ENCODE assay signal across 11 cellular contexts in genomic region chr3:53235545-53235944, GRCh38. TPM values are rescaled to one million over a fixed set of nuclear protein-coding genes. Genes with fewer than 3 reads are reported as not detected.
A peak's percentile ranks its signal among the peaks of the same experiment; 100 is the strongest.
DNase-seq lines count a peak whose midpoint lies in the region; ATAC-seq and TF ChIP-seq lines count a peak whose summit lies in the region.
"Had no signal": no experiment of that assay in that cellular context is flagged by ENCODE, and none has a peak within 500 bp of the region (broad histone marks: within the 10 kb centered on the region; RNA-seq: fewer than 3 reads in every experiment).

No MANE protein-coding gene starts in this region.

- DNase-seq in activated T-cell treated with anti-CD3 and anti-CD28 coated beads, Interleukin-2, amount 50 U/mL, for 72 hours: no peak
- no peak for DNase-seq in activated T-cell treated with anti-CD3 and anti-CD28 coated beads, Interleukin-2, amount 50 U/mL, for 4 hours
- DNase-seq in T-helper 17 cell: no peak
- no peak for DNase-seq in stomach
- no peak for DNase-seq in NCI-H69 (lab: John Stamatoyannopoulos, UW)
- DNase-seq in HuH-7.5 (ENCODE audit: low spot score): no peak
- DNase-seq: NCI-H2081 had no signal

- no peak overlapping the region for H3K4me3 ChIP-seq in gastroesophageal sphincter
- H3K4me3 ChIP-seq in stomach: no peak overlapping the region
- H3K4me3 ChIP-seq: skin epidermis had no signal

- intact Hi-C loops in stomach (cut with DNase I; ENCODE audit: low total_unique reads): no loop called here

- WGBS in gastroesophageal sphincter (ENCODE audit: low coverage in 1 of 2), 2 donors: 78 to 79% methylated on average over 2 of the region's 6 CpGs
- WGBS in stomach, 5 donors: 68 to 89% (median 77%) methylated on average over 5 to 6 of the region's 6 CpGs

- H3K27me3 ChIP-seq in gastroesophageal sphincter (no peaks in the 10 kb centered on the region), stomach (no peaks in the 10 kb centered on the region)

- TF ChIP-seq EP300 in gastroesophageal sphincter (IDR thresholded peaks at IDR 0.05) (no peak), stomach (IDR thresholded peaks at IDR 0.05) (no peak)

- H3K4me1 Mint-ChIP-seq in activated T-cell treated with anti-CD3 and anti-CD28 coated beads, Interleukin-2, amount 50 U/mL, for 72 hours (ENCODE audit: low read depth): no peaks in the 10 kb centered on the region
- no peaks in the 10 kb centered on the region for H3K4me1 Mint-ChIP-seq in activated T-cell treated with anti-CD3 and anti-CD28 coated beads, Interleukin-2, amount 50 U/mL, for 4 hours (ENCODE audit: low read depth)
- H3K4me1 Mint-ChIP-seq in T-helper 17 cell: no peaks in the 10 kb centered on the region

- no peaks in the 10 kb centered on the region for H3K9me3 Mint-ChIP-seq in activated T-cell treated with anti-CD3 and anti-CD28 coated beads, Interleukin-2, amount 50 U/mL, for 72 hours
- H3K9me3 Mint-ChIP-seq in activated T-cell treated with anti-CD3 and anti-CD28 coated beads, Interleukin-2, amount 50 U/mL, for 4 hours: no peaks in the 10 kb centered on the region
- H3K9me3 Mint-ChIP-seq: activated T-helper 17 cell treated with anti-CD3 and anti-CD28 coated beads, Interleukin-2, amount 50 U/mL, for 72 hours had no signal

- H3K9me3 ChIP-seq in T-helper 17 cell (ENCODE audit: control insufficient read depth, low read length, poor library complexity, severe bottlenecking) (no peaks in the 10 kb centered on the region), gastroesophageal sphincter (no peaks in the 10 kb centered on the region), stomach (no peaks in the 10 kb centered on the region)

- TF ChIP-seq POLR2A in gastroesophageal sphincter (IDR thresholded peaks at IDR 0.05) (no peak), stomach (IDR thresholded peaks at IDR 0.05) (no peak)

- peak overlapping the region in 3 of 4 donors; percentile 59 to 78 (median 71) for H3K27ac ChIP-seq in gastroesophageal sphincter
- peak overlapping the region in 4 of 5 donors; percentile 68 to 84 (median 76) for H3K27ac ChIP-seq in stomach

- no peaks in the 10 kb centered on the region for H3K27me3 Mint-ChIP-seq in activated T-cell treated with anti-CD3 and anti-CD28 coated beads, Interleukin-2, amount 50 U/mL, for 72 hours (ENCODE audit: low read depth)
- no peaks in the 10 kb centered on the region for H3K27me3 Mint-ChIP-seq in activated T-cell treated with anti-CD3 and anti-CD28 coated beads, Interleukin-2, amount 50 U/mL, for 4 hours (ENCODE audit: low read depth)
- H3K27me3 Mint-ChIP-seq in T-helper 17 cell: no peaks in the 10 kb centered on the region
- H3K27me3 Mint-ChIP-seq: activated T-helper 17 cell treated with anti-CD3 and anti-CD28 coated beads, Interleukin-2, amount 50 U/mL, for 72 hours had no signal

- peaks cover 0 to 100% of the 10 kb centered on the region in 2 donors for H3K36me3 ChIP-seq in gastroesophageal sphincter
- H3K36me3 ChIP-seq in stomach: peaks cover 71 to 99% (median 97%) of the 10 kb centered on the region in 4 donors

- H3K36me3 Mint-ChIP-seq in activated T-cell treated with anti-CD3 and anti-CD28 coated beads, Interleukin-2, amount 50 U/mL, for 72 hours (ENCODE audit: insufficient read depth in 2 of 2): peaks cover 7 to 8% of the 10 kb centered on the region in 2 donors
- peaks cover 19% of the 10 kb centered on the region for H3K36me3 Mint-ChIP-seq in activated T-cell treated with anti-CD3 and anti-CD28 coated beads, Interleukin-2, amount 50 U/mL, for 4 hours (ENCODE audit: insufficient read depth)
- H3K36me3 Mint-ChIP-seq in T-helper 17 cell (ENCODE audit: low read depth): peaks cover 4% of the 10 kb centered on the region

- no peak overlapping the region for H3K4me3 Mint-ChIP-seq in activated T-cell treated with anti-CD3 and anti-CD28 coated beads, Interleukin-2, amount 50 U/mL, for 72 hours
- H3K4me3 Mint-ChIP-seq in activated T-cell treated with anti-CD3 and anti-CD28 coated beads, Interleukin-2, amount 50 U/mL, for 4 hours: no peak overlapping the region
- no peak overlapping the region for H3K4me3 Mint-ChIP-seq in T-helper 17 cell
- H3K4me3 Mint-ChIP-seq: activated T-helper 17 cell treated with anti-CD3 and anti-CD28 coated beads, Interleukin-2, amount 50 U/mL, for 72 hours had no signal

- TF ChIP-seq CTCF in gastroesophageal sphincter (IDR thresholded peaks at IDR 0.05): no peak
- no peak for TF ChIP-seq CTCF in stomach (IDR thresholded peaks at IDR 0.05)

- ATAC-seq in activated T-cell treated with anti-CD3 and anti-CD28 coated beads, Interleukin-2, amount 50 U/mL, for 72 hours (replicated peaks in 1 of 2): no peak
- no peak for ATAC-seq in activated T-cell treated with anti-CD3 and anti-CD28 coated beads, Interleukin-2, amount 50 U/mL, for 4 hours
- no peak for ATAC-seq in T-helper 17 cell
- ATAC-seq in gastroesophageal sphincter: no peak
- ATAC-seq in HG03108 (IDR thresholded peaks at IDR 0.05; ENCODE audit: unreplicated experiment): no peak

- H3K27ac Mint-ChIP-seq in activated T-cell treated with anti-CD3 and anti-CD28 coated beads, Interleukin-2, amount 50 U/mL, for 72 hours: peak overlapping the region; percentile 10
- peak overlapping the region; percentile 45 for H3K27ac Mint-ChIP-seq in T-helper 17 cell

- H3K4me1 ChIP-seq in gastroesophageal sphincter (peaks cover 0 to 53% (median 24%) of the 10 kb centered on the region in 3 donors), stomach (peaks cover 38 to 51% (median 47%) of the 10 kb centered on the region in 4 donors)

RNA-seq across cellular contexts. Expression of gene TKT, which starts 20.3 kb away (rescaled TPM):
- 100 to 1,000 TPM; 252 to 274 TPM for total RNA-seq in activated T-cell treated with anti-CD3 and anti-CD28 coated beads, Interleukin-2, amount 50 U/mL, for 72 hours
- 100 to 1,000 TPM; 287 to 334 (median 331) TPM for total RNA-seq in activated T-cell treated with anti-CD3 and anti-CD28 coated beads, Interleukin-2, amount 50 U/mL, for 4 hours
- total RNA-seq in T-helper 17 cell: 100 to 1,000 TPM; 105 to 109 TPM
- 100 to 1,000 TPM; 218 to 386 (median 278) TPM for total RNA-seq in gastroesophageal sphincter
- total RNA-seq in stomach: 100 to 1,000 TPM in 3 of 5 donors, 10 to 100 TPM in 2; 88.3 to 247 (median 162) TPM
- 100 to 1,000 TPM in 2 of 3 donors, 10 to 100 TPM in 1; 84.9 to 385 (median 118) TPM for polyA plus RNA-seq in stomach
